Comparison of ENCODE assay signal across 11 cellular contexts in the genomic region with DNA sequence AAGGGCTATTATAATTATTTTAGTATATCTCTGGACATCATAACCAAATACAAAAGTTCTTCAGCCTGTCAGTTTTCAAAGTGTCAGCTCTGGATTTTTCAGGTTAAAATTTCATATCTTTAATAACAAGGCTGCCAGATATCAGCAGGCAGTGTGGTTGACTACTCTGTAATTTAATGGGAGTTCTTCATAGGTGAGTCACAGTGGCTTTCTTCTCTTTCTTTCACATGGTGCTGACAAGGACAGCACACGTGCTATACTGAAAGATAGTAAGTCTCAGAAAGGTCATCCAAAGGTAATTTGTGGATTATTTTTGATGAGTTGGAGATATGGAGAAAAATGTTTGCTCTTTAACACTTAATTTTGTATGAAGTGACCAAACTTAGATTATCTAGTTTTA. TPM values are rescaled to one million over a fixed set of nuclear protein-coding genes. Genes with fewer than 3 reads are reported as not detected.
DNase-seq lines count a peak whose midpoint lies in the region; ATAC-seq, FAIRE-seq and TF ChIP-seq lines count a peak whose summit lies in the region.
"Had no signal": no experiment of that assay in that cellular context is flagged by ENCODE, and none has a peak within 500 bp of the region (broad histone marks: within the 10 kb centered on the region; RNA-seq: fewer than 3 reads in every experiment).

No MANE protein-coding gene starts in this region.

- no peaks in the 10 kb centered on the region for H3K27me3 ChIP-seq in adipocyte (replicated peaks; ENCODE audit: control insufficient read depth, insufficient read depth, low read length)
- no peaks in the 10 kb centered on the region for H3K27me3 ChIP-seq in left ventricle myocardium inferior (ENCODE audit: low read depth)
- H3K27me3 ChIP-seq: neutrophil had no signal

- no peak overlapping the region for H3K27ac ChIP-seq in left ventricle myocardium inferior (replicated peaks)
- H3K27ac ChIP-seq: neutrophil had no signal

- H3K36me3 ChIP-seq in adipocyte (ENCODE audit: control insufficient read depth, insufficient read depth, low read length, severe bottlenecking) (no peaks in the 10 kb centered on the region), mucosa of descending colon (ENCODE audit: low read depth) (no peaks in the 10 kb centered on the region), left ventricle myocardium inferior (no peaks in the 10 kb centered on the region)

- H3K9me3 ChIP-seq in adipocyte (ENCODE audit: control insufficient read depth, low read length) = no peaks in the 10 kb centered on the region
- no peaks in the 10 kb centered on the region for H3K9me3 ChIP-seq in mucosa of descending colon
- H3K9me3 ChIP-seq in left ventricle myocardium inferior (replicated peaks) = no peaks in the 10 kb centered on the region
- H3K9me3 ChIP-seq: neutrophil had no signal

- FAIRE-seq in GM18507 (lab: Jason Lieb, UNC) = peak; percentile 68

- H3K9ac ChIP-seq in adipocyte (ENCODE audit: low read length) = no peak overlapping the region

- ATAC-seq in HG03469 (IDR thresholded peaks at IDR 0.05; ENCODE audit: unreplicated experiment) (peak; percentile 48), mucosa of descending colon (peak; percentile 62), HG03025 (IDR thresholded peaks at IDR 0.05; ENCODE audit: low FRiP score, unreplicated experiment) (no peak)

- no peak for DNase-seq in GM18507 (ENCODE audit: extremely low spot score, insufficient read length, low read depth)
- peak; percentile 46 for DNase-seq in adipocyte (ENCODE audit: low read depth)
- DNase-seq in mucosa of descending colon = no peak
- DNase-seq in cerebellar cortex (ENCODE audit: low spot score) = no peak
- DNase-seq in GM10266 (ENCODE audit: extremely low spot score) = no peak
- DNase-seq in left ventricle myocardium inferior = no peak
- DNase-seq: erythroblast; NK-92 treated with Interleukin-12 subunit alpha and Interleukin-12 subunit beta, amount 100 ng/mL, for 24 hours had no signal

- TF ChIP-seq CTCF in mucosa of descending colon (IDR thresholded peaks at IDR 0.05) (no peak), GM10266 (IDR thresholded peaks at IDR 0.05; ENCODE audit: control insufficient read depth, insufficient read depth, low read depth, missing control alignments) (no peak), left ventricle myocardium inferior (IDR thresholded peaks at IDR 0.05; ENCODE audit: borderline replicate concordance) (no peak)

- intact Hi-C loops in mucosa of descending colon (cut with DNase I, micrococcal nuclease) (no loop called here), left ventricle myocardium inferior (cut with micrococcal nuclease) (no loop called here)

- H3K4me3 ChIP-seq in adipocyte (ENCODE audit: low read length) (no peak overlapping the region), mucosa of descending colon (no peak overlapping the region), left ventricle myocardium inferior (no peak overlapping the region)

- peaks cover 1% of the 10 kb centered on the region for H3K4me1 ChIP-seq in adipocyte (ENCODE audit: control insufficient read depth, insufficient read depth, low read length)
- no peaks in the 10 kb centered on the region for H3K4me1 ChIP-seq in mucosa of descending colon (ENCODE audit: low read depth)
- H3K4me1 ChIP-seq in left ventricle myocardium inferior = peaks cover 21% of the 10 kb centered on the region

RNA-seq across cellular contexts. Expression of gene GALNT7, which starts 43.2 kb away (rescaled TPM):
- total RNA-seq in mucosa of descending colon (100 to 1,000 TPM in 2 of 3 donors, 10 to 100 TPM in 1; 61.4 to 141 (median 109) TPM), left ventricle myocardium inferior (6.1 TPM)
